In the genomic region with DNA sequence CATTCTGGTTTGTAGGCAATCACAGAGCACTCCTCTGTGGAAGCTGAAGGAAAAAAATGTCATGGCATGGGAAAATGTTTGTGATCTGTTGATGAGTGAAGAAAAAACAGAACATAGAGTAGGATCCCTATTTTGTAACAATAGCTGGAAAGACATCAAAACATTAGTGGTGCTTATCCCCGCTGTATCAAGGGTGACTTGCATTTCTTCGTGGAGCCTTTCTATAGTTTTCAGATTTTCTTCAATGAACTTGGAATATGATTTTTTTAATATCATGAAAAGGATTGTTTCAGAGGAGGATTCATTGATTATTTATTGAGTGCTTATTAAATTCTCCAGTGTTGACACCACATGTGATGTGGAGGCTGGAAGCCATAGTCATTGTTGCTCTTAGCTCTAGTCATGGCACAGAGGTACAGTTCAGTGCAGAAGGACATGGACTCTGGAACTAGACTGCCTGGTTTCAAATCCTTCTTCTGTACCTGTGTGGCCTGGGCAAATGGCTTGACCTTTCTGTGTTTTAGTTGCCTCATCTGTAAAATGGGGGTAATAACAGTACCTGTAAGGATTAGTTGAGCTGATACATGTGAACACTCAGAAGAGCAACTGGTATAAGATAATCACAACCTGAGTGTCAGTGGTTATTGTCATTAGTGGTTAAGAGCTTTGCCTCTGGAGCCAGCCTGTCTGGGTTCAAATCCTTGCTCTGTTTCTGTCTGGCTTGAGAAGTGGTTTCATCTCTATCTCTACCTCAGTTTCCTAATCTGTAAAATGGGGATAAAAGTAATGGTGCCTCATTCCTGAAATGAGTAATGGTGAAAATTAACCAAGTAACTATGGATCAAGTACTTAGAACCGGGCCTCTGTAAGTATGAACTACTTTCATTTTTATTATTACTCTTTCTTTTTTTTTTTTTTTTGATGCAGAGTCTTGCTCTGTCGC, we compare ENCODE assay signal across 1 cellular context.
TF ChIP-seq lines count a peak whose summit lies in the region.

No MANE protein-coding gene starts in this region.

TF ChIP-seq in WTC11, 78 proteins besides CTCF, POLR2A, EP300 and RAD21 (continued from another document):
- TF ChIP-seq, protein P1, sequence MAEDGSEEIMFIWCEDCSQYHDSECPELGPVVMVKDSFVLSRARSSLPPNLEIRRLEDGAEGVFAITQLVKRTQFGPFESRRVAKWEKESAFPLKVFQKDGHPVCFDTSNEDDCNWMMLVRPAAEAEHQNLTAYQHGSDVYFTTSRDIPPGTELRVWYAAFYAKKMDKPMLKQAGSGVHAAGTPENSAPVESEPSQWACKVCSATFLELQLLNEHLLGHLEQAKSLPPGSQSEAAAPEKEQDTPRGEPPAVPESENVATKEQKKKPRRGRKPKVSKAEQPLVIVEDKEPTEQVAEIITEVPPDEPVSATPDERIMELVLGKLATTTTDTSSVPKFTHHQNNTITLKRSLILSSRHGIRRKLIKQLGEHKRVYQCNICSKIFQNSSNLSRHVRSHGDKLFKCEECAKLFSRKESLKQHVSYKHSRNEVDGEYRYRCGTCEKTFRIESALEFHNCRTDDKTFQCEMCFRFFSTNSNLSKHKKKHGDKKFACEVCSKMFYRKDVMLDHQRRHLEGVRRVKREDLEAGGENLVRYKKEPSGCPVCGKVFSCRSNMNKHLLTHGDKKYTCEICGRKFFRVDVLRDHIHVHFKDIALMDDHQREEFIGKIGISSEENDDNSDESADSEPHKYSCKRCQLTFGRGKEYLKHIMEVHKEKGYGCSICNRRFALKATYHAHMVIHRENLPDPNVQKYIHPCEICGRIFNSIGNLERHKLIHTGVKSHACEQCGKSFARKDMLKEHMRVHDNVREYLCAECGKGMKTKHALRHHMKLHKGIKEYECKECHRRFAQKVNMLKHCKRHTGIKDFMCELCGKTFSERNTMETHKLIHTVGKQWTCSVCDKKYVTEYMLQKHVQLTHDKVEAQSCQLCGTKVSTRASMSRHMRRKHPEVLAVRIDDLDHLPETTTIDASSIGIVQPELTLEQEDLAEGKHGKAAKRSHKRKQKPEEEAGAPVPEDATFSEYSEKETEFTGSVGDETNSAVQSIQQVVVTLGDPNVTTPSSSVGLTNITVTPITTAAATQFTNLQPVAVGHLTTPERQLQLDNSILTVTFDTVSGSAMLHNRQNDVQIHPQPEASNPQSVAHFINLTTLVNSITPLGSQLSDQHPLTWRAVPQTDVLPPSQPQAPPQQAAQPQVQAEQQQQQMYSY (CRISPR knock-in tag; IDR thresholded peaks at IDR 0.05), result no peak
- TF ChIP-seq ZNF416 (CRISPR knock-in tag; IDR thresholded peaks at IDR 0.05), result no peak
TF ChIP-seq in WTC11: peak in this region for 0.
